Comparison of ENCODE assay signal across 16 cellular contexts in the genomic region with DNA sequence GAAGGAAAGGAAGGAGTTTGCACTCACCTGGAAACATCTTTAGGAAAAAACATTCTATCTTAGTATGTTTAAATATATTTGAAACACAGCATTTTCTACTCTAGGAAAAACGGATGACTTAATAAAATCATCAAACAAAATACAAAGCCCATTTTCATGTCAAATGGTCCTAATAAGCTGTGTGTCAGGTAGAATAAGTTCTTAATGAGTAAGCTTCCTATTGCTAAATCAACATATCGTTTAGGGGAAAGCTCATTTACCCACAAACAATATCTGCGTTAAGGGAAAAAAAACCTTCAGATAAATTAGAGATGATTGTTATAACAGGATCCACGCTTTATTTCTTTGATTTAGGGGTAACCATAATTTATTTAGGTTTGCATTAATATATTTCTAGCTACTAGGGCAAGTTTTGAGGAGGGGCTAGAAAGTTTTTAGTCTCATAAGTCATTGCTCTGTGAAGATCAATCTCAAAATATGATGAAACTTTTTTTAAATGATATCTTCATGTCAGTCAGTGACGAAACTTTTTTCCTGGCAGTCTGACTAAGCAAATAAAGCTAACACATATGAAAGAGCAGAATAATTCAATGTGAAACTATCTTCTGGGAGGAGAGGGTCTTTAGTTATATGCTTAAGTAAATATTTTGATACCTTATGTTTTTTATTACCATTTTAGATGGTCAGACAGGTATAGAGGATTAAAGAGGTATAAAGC.
DNase-seq lines count a peak whose midpoint lies in the region; ATAC-seq, FAIRE-seq and TF ChIP-seq lines count a peak whose summit lies in the region.
"Had no signal": no experiment of that assay in that cellular context is flagged by ENCODE, and none has a peak within 500 bp of the region (broad histone marks: within the 10 kb centered on the region; RNA-seq: fewer than 3 reads in every experiment).

No MANE protein-coding gene starts in this region.

- H3K9ac ChIP-seq in astrocyte (ENCODE audit: low read length) (peak overlapping the region; percentile 34), keratinocyte (ENCODE audit: control insufficient read depth, extremely low read depth, insufficient read depth, low read length) (no peak overlapping the region)

- TF ChIP-seq CTCF in right atrium auricular region (IDR thresholded peaks at IDR 0.05) (no peak), astrocyte (IDR thresholded peaks at IDR 0.05; ENCODE audit: insufficient read depth, low read depth, low read length) (no peak), keratinocyte (optimal IDR thresholded peaks at IDR 0.05 in 1 of 3, IDR thresholded peaks at IDR 0.05 in 1 of 3, conservative IDR thresholded peaks at IDR 0.05 in 1 of 3; ENCODE audit: extremely low read depth in 1 of 3, insufficient read depth in 2 of 3, low read length in 3 of 3) (no peak), type B pancreatic cell (conservative IDR thresholded peaks at IDR 0.05) (no peak)

- H3K4me3 ChIP-seq in right atrium auricular region, result no peak overlapping the region
- no peak overlapping the region for H3K4me3 ChIP-seq in astrocyte (ENCODE audit: insufficient read depth, low read depth, low read length)
- H3K4me3 ChIP-seq in keratinocyte (ENCODE audit: control insufficient read depth in 2 of 3, extremely low read depth in 1 of 3, insufficient read depth in 2 of 3, low read depth in 1 of 3, low read length in 3 of 3), result no peak overlapping the region

- peaks cover 42% of the 10 kb centered on the region for H3K79me2 ChIP-seq in astrocyte (ENCODE audit: insufficient read depth, low read length)
- peaks cover 17% of the 10 kb centered on the region for H3K79me2 ChIP-seq in keratinocyte (ENCODE audit: control insufficient read depth, insufficient read depth, low read length)

- H3K9me1 ChIP-seq in keratinocyte (ENCODE audit: control insufficient read depth, extremely low read depth, insufficient read depth, low read length), result no peaks in the 10 kb centered on the region

- no peaks in the 10 kb centered on the region for H3K27me3 ChIP-seq in right atrium auricular region
- H3K27me3 ChIP-seq in astrocyte (ENCODE audit: insufficient read depth, low read length), result no peaks in the 10 kb centered on the region
- no peaks in the 10 kb centered on the region for H3K27me3 ChIP-seq in keratinocyte (ENCODE audit: control insufficient read depth, extremely low read depth, insufficient read depth, low read length)

- H3K4me3 Mint-ChIP-seq in astrocyte (ENCODE audit: unreplicated experiment) (no peak overlapping the region), type B pancreatic cell (peak overlapping the region; percentile 70)
- no peak overlapping the region for H3K4me3 Mint-ChIP-seq in activated CD4-positive, alpha-beta T cell treated with anti-CD3 and anti-CD28 coated beads, Interleukin-2, amount 10 ng/mL, durations not matched to agents 24 days and 14 days
- H3K4me3 Mint-ChIP-seq: activated CD4-positive, alpha-beta T cell treated with anti-CD3 and anti-CD28 coated beads, Interleukin-2, amount 10 ng/mL, durations not matched to agents 7 days and 5 days; activated naive CD8-positive, alpha-beta T cell treated with anti-CD3 and anti-CD28 coated beads for 36 hours had no signal

- H3K4me1 ChIP-seq in right atrium auricular region (peaks cover 0 to 67% of the 10 kb centered on the region in 2 donors), astrocyte (ENCODE audit: insufficient read depth, low read length) (peaks cover 58% of the 10 kb centered on the region), keratinocyte (ENCODE audit: control insufficient read depth, extremely low read depth, insufficient read depth, low read length) (peaks cover 58% of the 10 kb centered on the region)

- H3K27me3 Mint-ChIP-seq in astrocyte (ENCODE audit: low read depth, unreplicated experiment) (no peaks in the 10 kb centered on the region), type B pancreatic cell (no peaks in the 10 kb centered on the region)
- no peaks in the 10 kb centered on the region for H3K27me3 Mint-ChIP-seq in activated CD4-positive, alpha-beta T cell treated with anti-CD3 and anti-CD28 coated beads, Interleukin-2, amount 10 ng/mL, durations not matched to agents 24 days and 14 days
- H3K27me3 Mint-ChIP-seq: activated CD4-positive, alpha-beta T cell treated with anti-CD3 and anti-CD28 coated beads, Interleukin-2, amount 10 ng/mL, durations not matched to agents 7 days and 5 days; activated naive CD8-positive, alpha-beta T cell treated with anti-CD3 and anti-CD28 coated beads for 36 hours had no signal

- no peak for DNase-seq in right atrium auricular region (ENCODE audit: low spot score)
- DNase-seq in left cardiac atrium, result no peak
- no peak for DNase-seq in astrocyte (ENCODE audit: low read depth)
- DNase-seq in keratinocyte (ENCODE audit: low read depth, low spot score), result no peak
- no peak for DNase-seq in type B pancreatic cell (ENCODE audit: extremely low spot score, unreplicated experiment)
- DNase-seq in superior temporal gyrus (ENCODE audit: extremely low spot score), result no peak
- DNase-seq in activated CD4-positive, alpha-beta T cell treated with anti-CD3 and anti-CD28 coated beads, Interleukin-2, amount 10 ng/mL, durations not matched to agents 24 days and 14 days, result no peak
- DNase-seq: activated CD4-positive, alpha-beta T cell treated with anti-CD3 and anti-CD28 coated beads, Interleukin-2, amount 10 ng/mL, durations not matched to agents 7 days and 5 days; activated naive CD8-positive, alpha-beta T cell treated with anti-CD3 and anti-CD28 coated beads for 36 hours; NCI-H2081 treated with DMSO at 0.1 percent for 48 hours; NCI-H748 treated with DMSO at 0.1 percent for 48 hours; SHP77 treated with DMSO at 0.1 percent for 48 hours; substantia nigra; T-helper 9 cell had no signal

- H3K9me3 ChIP-seq in right atrium auricular region (no peaks in the 10 kb centered on the region), astrocyte (ENCODE audit: insufficient read depth, low read depth, low read length) (no peaks in the 10 kb centered on the region), keratinocyte (ENCODE audit: control insufficient read depth, low read depth, low read length) (no peaks in the 10 kb centered on the region)

- H3K4me1 Mint-ChIP-seq in astrocyte (ENCODE audit: low read depth, unreplicated experiment) (peaks cover 50% of the 10 kb centered on the region), type B pancreatic cell (ENCODE audit: unreplicated experiment) (peaks cover 48% of the 10 kb centered on the region)
- H3K4me1 Mint-ChIP-seq in activated CD4-positive, alpha-beta T cell treated with anti-CD3 and anti-CD28 coated beads, Interleukin-2, amount 10 ng/mL, durations not matched to agents 24 days and 14 days, result no peaks in the 10 kb centered on the region
- H3K4me1 Mint-ChIP-seq: activated CD4-positive, alpha-beta T cell treated with anti-CD3 and anti-CD28 coated beads, Interleukin-2, amount 10 ng/mL, durations not matched to agents 7 days and 5 days had no signal

- peak overlapping the region; percentile 48 for H3K27ac Mint-ChIP-seq in astrocyte (ENCODE audit: unreplicated experiment)
- H3K27ac Mint-ChIP-seq in type B pancreatic cell, result peak overlapping the region; percentile 82
- no peak overlapping the region for H3K27ac Mint-ChIP-seq in activated CD4-positive, alpha-beta T cell treated with anti-CD3 and anti-CD28 coated beads, Interleukin-2, amount 10 ng/mL, durations not matched to agents 24 days and 14 days
- H3K27ac Mint-ChIP-seq: activated CD4-positive, alpha-beta T cell treated with anti-CD3 and anti-CD28 coated beads, Interleukin-2, amount 10 ng/mL, durations not matched to agents 7 days and 5 days; activated naive CD8-positive, alpha-beta T cell treated with anti-CD3 and anti-CD28 coated beads for 36 hours had no signal

- no peaks in the 10 kb centered on the region for H4K20me1 ChIP-seq in astrocyte (ENCODE audit: insufficient read depth, low read length)
- no peaks in the 10 kb centered on the region for H4K20me1 ChIP-seq in keratinocyte (ENCODE audit: control insufficient read depth, extremely low read depth, insufficient read depth, low read length)

- FAIRE-seq in astrocyte (lab: Jason Lieb, UNC) (no peak), keratinocyte (lab: Jason Lieb, UNC) (no peak)
- FAIRE-seq: GM19239 had no signal

- no peak overlapping the region for H2AFZ ChIP-seq in astrocyte (ENCODE audit: low read depth, low read length)
- no peak overlapping the region for H2AFZ ChIP-seq in keratinocyte (ENCODE audit: control insufficient read depth, low read length)

- intact Hi-C loops in left cardiac atrium (cut with DNase I), result no loop called here
- intact Hi-C loops in activated CD4-positive, alpha-beta T cell treated with anti-CD3 and anti-CD28 coated beads, Interleukin-2, amount 10 ng/mL, durations not matched to agents 24 days and 14 days (cut with micrococcal nuclease), result no loop called here

- H3K36me3 Mint-ChIP-seq in astrocyte (ENCODE audit: low read depth, unreplicated experiment), result peaks cover 1% of the 10 kb centered on the region
- peaks cover 22% of the 10 kb centered on the region for H3K36me3 Mint-ChIP-seq in type B pancreatic cell
- no peaks in the 10 kb centered on the region for H3K36me3 Mint-ChIP-seq in activated CD4-positive, alpha-beta T cell treated with anti-CD3 and anti-CD28 coated beads, Interleukin-2, amount 10 ng/mL, durations not matched to agents 24 days and 14 days (ENCODE audit: low read depth)
- H3K36me3 Mint-ChIP-seq: activated naive CD8-positive, alpha-beta T cell treated with anti-CD3 and anti-CD28 coated beads for 36 hours had no signal

- ATAC-seq in left cardiac atrium (no peak), GM18517 (IDR thresholded peaks at IDR 0.05; ENCODE audit: unreplicated experiment) (no peak)

- dilution Hi-C loops in keratinocyte (cut with MboI; ENCODE audit: extremely low pct_ligation_motif_present, low sequenced_read_pairs), result no loop called here

- no peaks in the 10 kb centered on the region for H3K36me3 ChIP-seq in right atrium auricular region
- no peaks in the 10 kb centered on the region for H3K36me3 ChIP-seq in astrocyte (ENCODE audit: insufficient read depth, low read length)
- peaks cover 0 to 6% of the 10 kb centered on the region in 2 experiments for H3K36me3 ChIP-seq in keratinocyte (ENCODE audit: control insufficient read depth in 2 of 2, extremely low read depth in 1 of 2, insufficient read depth in 2 of 2, low read length in 2 of 2)

- H3K9me3 Mint-ChIP-seq in astrocyte (ENCODE audit: unreplicated experiment) (no peaks in the 10 kb centered on the region), type B pancreatic cell (no peaks in the 10 kb centered on the region)
- no peaks in the 10 kb centered on the region for H3K9me3 Mint-ChIP-seq in activated CD4-positive, alpha-beta T cell treated with anti-CD3 and anti-CD28 coated beads, Interleukin-2, amount 10 ng/mL, durations not matched to agents 24 days and 14 days
- H3K9me3 Mint-ChIP-seq: activated CD4-positive, alpha-beta T cell treated with anti-CD3 and anti-CD28 coated beads, Interleukin-2, amount 10 ng/mL, durations not matched to agents 7 days and 5 days; activated naive CD8-positive, alpha-beta T cell treated with anti-CD3 and anti-CD28 coated beads for 36 hours had no signal

- H3K27ac ChIP-seq in right atrium auricular region (peak overlapping the region; percentile 81 to 89), astrocyte (ENCODE audit: low read depth, low read length) (peak overlapping the region; percentile 100), keratinocyte (ENCODE audit: control insufficient read depth, insufficient read depth, low read length) (peak overlapping the region; percentile 67)

- H3K4me2 ChIP-seq in astrocyte (ENCODE audit: low read length), result peak overlapping the region; percentile 31
- H3K4me2 ChIP-seq in keratinocyte (ENCODE audit: control insufficient read depth, extremely low read depth, insufficient read depth, low read depth, low read length), result peak overlapping the region; percentile 39
